17 cellular contexts compared by ENCODE assay signal in the genomic region with DNA sequence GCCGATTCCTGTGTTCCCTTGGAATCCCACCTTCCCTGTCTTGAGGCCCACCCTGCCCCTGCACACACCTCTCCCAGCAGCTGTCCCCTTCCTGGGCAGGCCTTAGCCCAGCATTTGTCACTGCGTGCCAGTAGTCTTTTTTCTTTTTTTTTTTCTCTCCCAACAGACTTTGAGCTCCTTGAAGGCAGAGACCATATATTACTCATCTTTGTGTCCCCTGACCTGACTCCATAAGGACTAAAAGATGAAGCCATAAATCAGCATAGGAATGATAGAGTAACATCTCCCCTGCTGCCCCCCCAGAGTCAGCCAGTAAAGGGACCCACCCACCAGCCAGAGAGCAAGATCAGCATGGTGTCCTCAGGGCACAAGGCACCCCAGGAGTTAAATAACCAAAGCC. TPM values are rescaled to one million over a fixed set of nuclear protein-coding genes. Genes with fewer than 3 reads are reported as not detected.
DNase-seq lines count a peak whose midpoint lies in the region; ATAC-seq and TF ChIP-seq lines count a peak whose summit lies in the region.
"Had no signal": no experiment of that assay in that cellular context is flagged by ENCODE, and none has a peak within 500 bp of the region (broad histone marks: within the 10 kb centered on the region; RNA-seq: fewer than 3 reads in every experiment).

No MANE protein-coding gene starts in this region.

- peaks cover 0 to 3% of the 10 kb centered on the region in 2 donors for H3K27me3 Mint-ChIP-seq in T-cell

- CTCF ChIA-PET in T-cell (lab: Charles Lee) = interaction anchor here (0.6 to 0.9 kb wide), 3 partner anchors 27 to 104 kb away, joined by 3 to 4 read pairs (median 3); no protein-coding TSS in a partner anchor

- ATAC-seq in RWPE2 (ENCODE audit: low read depth) (no peak), mucosa of descending colon (peak; percentile 57), T-cell (replicated peaks in 1 of 4) (no peak)
- ATAC-seq in stimulated activated effector memory CD8-positive, alpha-beta T cell treated with anti-CD3 and anti-CD28 coated beads, Interleukin-12 subunit alpha, Interleukin-12 subunit beta, amount 100 ng/mL, for 72 hours = no peak
- ATAC-seq: HCT116 had no signal

- H3K4me3 Mint-ChIP-seq in stimulated activated effector memory CD8-positive, alpha-beta T cell treated with anti-CD3 and anti-CD28 coated beads, Interleukin-12 subunit alpha, Interleukin-12 subunit beta, amount 100 ng/mL, for 72 hours = no peak overlapping the region
- H3K4me3 Mint-ChIP-seq in T-cell = no peak overlapping the region
- H3K4me3 Mint-ChIP-seq: CD14-positive monocyte; CD4-positive, alpha-beta memory T cell; HFFc6 had no signal

- no peak for TF ChIP-seq CTCF in RWPE2 (IDR thresholded peaks at IDR 0.05; ENCODE audit: poor library complexity, severe bottlenecking)
- no peak for TF ChIP-seq CTCF in mucosa of descending colon (IDR thresholded peaks at IDR 0.05)

- H3K4me3 ChIP-seq in RWPE2 (ENCODE audit: severe bottlenecking) = no peak overlapping the region
- no peak overlapping the region for H3K4me3 ChIP-seq in mucosa of descending colon
- H3K4me3 ChIP-seq: BLaER1 had no signal

- H3K4me1 Mint-ChIP-seq in stimulated activated effector memory CD8-positive, alpha-beta T cell treated with anti-CD3 and anti-CD28 coated beads, Interleukin-12 subunit alpha, Interleukin-12 subunit beta, amount 100 ng/mL, for 72 hours = no peaks in the 10 kb centered on the region
- no peaks in the 10 kb centered on the region for H3K4me1 Mint-ChIP-seq in T-cell

- no peak for DNase-seq in RWPE2 (ENCODE audit: low spot score)
- DNase-seq in epithelial cell of prostate (ENCODE audit: low read depth, low spot score) = no peak
- DNase-seq in mucosa of descending colon = no peak
- no peak for DNase-seq in stimulated activated effector memory CD8-positive, alpha-beta T cell treated with anti-CD3 and anti-CD28 coated beads, Interleukin-12 subunit alpha, Interleukin-12 subunit beta, amount 100 ng/mL, for 72 hours (ENCODE audit: low spot score in 2 of 2)
- no peak for DNase-seq in NCI-H1417 (lab: John Stamatoyannopoulos, UW)
- no peak for DNase-seq in activated T-cell treated with anti-CD3 and anti-CD28 coated beads, Interleukin-2, amount 50 U/mL, for 1 hour
- DNase-seq in T-cell = no peak
- DNase-seq: ACHN; CD4-positive, alpha-beta memory T cell; GF-D8; GOT3; H7; HFFc6 had no signal

- H3K27ac Mint-ChIP-seq in stimulated activated effector memory CD8-positive, alpha-beta T cell treated with anti-CD3 and anti-CD28 coated beads, Interleukin-12 subunit alpha, Interleukin-12 subunit beta, amount 100 ng/mL, for 72 hours = peak overlapping the region; percentile 48
- no peak overlapping the region for H3K27ac Mint-ChIP-seq in T-cell
- H3K27ac Mint-ChIP-seq: CD14-positive monocyte; CD4-positive, alpha-beta memory T cell; HFFc6 had no signal

- POLR2A ChIA-PET in T-cell (lab: Charles Lee) = interaction anchor here in 1 of 2 donors (0.6 to 0.7 kb wide), 2 partner anchors 46 to 216 kb away, joined by 3 read pairs; no protein-coding TSS in a partner anchor

- H3K4me1 ChIP-seq in RWPE2 (ENCODE audit: insufficient read depth, poor library complexity, severe bottlenecking) (peaks cover 4% of the 10 kb centered on the region), mucosa of descending colon (ENCODE audit: low read depth) (no peaks in the 10 kb centered on the region)
- H3K4me1 ChIP-seq: BLaER1 had no signal

- H3K27ac ChIP-seq in RWPE2 (ENCODE audit: poor library complexity, severe bottlenecking) (peak overlapping the region; percentile 1), epithelial cell of prostate (peak overlapping the region; percentile 3)
- H3K27ac ChIP-seq: BLaER1 had no signal

- no peaks in the 10 kb centered on the region for H3K9me3 Mint-ChIP-seq in stimulated activated effector memory CD8-positive, alpha-beta T cell treated with anti-CD3 and anti-CD28 coated beads, Interleukin-12 subunit alpha, Interleukin-12 subunit beta, amount 100 ng/mL, for 72 hours
- no peaks in the 10 kb centered on the region for H3K9me3 Mint-ChIP-seq in T-cell
- H3K9me3 Mint-ChIP-seq: CD14-positive monocyte; CD4-positive, alpha-beta memory T cell; HFFc6 had no signal

- intact Hi-C loops in mucosa of descending colon (cut with DNase I, micrococcal nuclease) = loop anchor here in 1 of 2 donors (10.0 kb wide), 1 partner anchor 210 kb away; no protein-coding TSS in a partner anchor

- no peaks in the 10 kb centered on the region for H3K9me3 ChIP-seq in RWPE2 (ENCODE audit: severe bottlenecking)
- no peaks in the 10 kb centered on the region for H3K9me3 ChIP-seq in mucosa of descending colon
- H3K9me3 ChIP-seq: BLaER1 had no signal

- H3K36me3 ChIP-seq in RWPE2 (ENCODE audit: low read depth) (no peaks in the 10 kb centered on the region), mucosa of descending colon (ENCODE audit: low read depth) (no peaks in the 10 kb centered on the region)
- H3K36me3 ChIP-seq: BLaER1 had no signal

- H3K27me3 ChIP-seq in RWPE2 (ENCODE audit: insufficient read depth, poor library complexity, severe bottlenecking) = no peaks in the 10 kb centered on the region
- H3K27me3 ChIP-seq: BLaER1 had no signal

- H3K36me3 Mint-ChIP-seq in stimulated activated effector memory CD8-positive, alpha-beta T cell treated with anti-CD3 and anti-CD28 coated beads, Interleukin-12 subunit alpha, Interleukin-12 subunit beta, amount 100 ng/mL, for 72 hours = no peaks in the 10 kb centered on the region
- H3K36me3 Mint-ChIP-seq in T-cell = no peaks in the 10 kb centered on the region
- H3K36me3 Mint-ChIP-seq: CD14-positive monocyte; CD4-positive, alpha-beta memory T cell had no signal

RNA-seq across cellular contexts. Expression of a gene that starts 27.4 kb away (rescaled TPM):
- total RNA-seq in mucosa of descending colon (1 to 10 TPM; 5.0 to 6.3 (median 5.9) TPM), T-cell (1 to 10 TPM; 3.2 to 9.7 (median 8.4) TPM)

RNA-seq across cellular contexts. Expression of a gene that starts 50.4 kb away (rescaled TPM):
- not detected for total RNA-seq in mucosa of descending colon
- not detected for total RNA-seq in T-cell
- total RNA-seq: CD4-positive, alpha-beta memory T cell; H7; HT-29 had no signal

RNA-seq across cellular contexts. Expression of a gene that starts 59.0 kb away (rescaled TPM):
- total RNA-seq in mucosa of descending colon = 10 to 100 TPM; 21.5 to 70.8 (median 25.9) TPM
- under 1 TPM in 3 of 5 donors, not detected in 2; 0.06 to 0.16 (median 0.12) TPM for total RNA-seq in T-cell
- total RNA-seq: CD4-positive, alpha-beta memory T cell; HFFc6 had no signal

Comparison
In these comparisons a context has a peak if more than half of its experiments do, and no peak if none do; other contexts are left out.
1. RNA of a gene that starts 59.0 kb away (total RNA-seq): 21.5 to 70.8 TPM in mucosa of descending colon; 0.06 to 0.16 TPM in T-cell; every median in the first group is over 10 times any median in the second.